In genomic region chr5:131974956-131975726, GRCh38 we compare ENCODE assay signal across 14 cellular contexts. TPM values are rescaled to one million over a fixed set of nuclear protein-coding genes. Genes with fewer than 3 reads are reported as not detected.
DNase-seq lines count a peak whose midpoint lies in the region; ATAC-seq and TF ChIP-seq lines count a peak whose summit lies in the region.
"Had no signal": no experiment of that assay in that cellular context is flagged by ENCODE, and none has a peak within 500 bp of the region (broad histone marks: within the 10 kb centered on the region; RNA-seq: fewer than 3 reads in every experiment).

No MANE protein-coding gene starts in this region.

- no peak for TF ChIP-seq CTCF in type B pancreatic cell (conservative IDR thresholded peaks at IDR 0.05)

- CTCF ChIA-PET in activated naive CD4-positive, alpha-beta T cell treated with anti-CD3 and anti-CD28 coated beads for 36 hours (lab: Charles Lee): no interaction called here

- peak; percentile 84 for ATAC-seq in left colon
- ATAC-seq in GM21423 (IDR thresholded peaks at IDR 0.05; ENCODE audit: unreplicated experiment): no peak

- no peaks in the 10 kb centered on the region for H3K27me3 Mint-ChIP-seq in activated naive CD4-positive, alpha-beta T cell treated with anti-CD3 and anti-CD28 coated beads for 36 hours (ENCODE audit: low read depth)
- H3K27me3 Mint-ChIP-seq in type B pancreatic cell: peaks cover 6% of the 10 kb centered on the region

- H3K4me1 Mint-ChIP-seq in activated naive CD4-positive, alpha-beta T cell treated with anti-CD3 and anti-CD28 coated beads for 36 hours (ENCODE audit: low read depth): peaks cover 46% of the 10 kb centered on the region
- no peaks in the 10 kb centered on the region for H3K4me1 Mint-ChIP-seq in type B pancreatic cell (ENCODE audit: unreplicated experiment)

- H3K27ac Mint-ChIP-seq in activated naive CD4-positive, alpha-beta T cell treated with anti-CD3 and anti-CD28 coated beads for 36 hours: peak overlapping the region; percentile 70
- H3K27ac Mint-ChIP-seq in type B pancreatic cell: no peak overlapping the region

- DNase-seq in activated effector memory CD4-positive, alpha-beta T cell treated with Interleukin-2 at 50 U/mL for 16 hours: peak; percentile 20
- DNase-seq in activated effector memory CD4-positive, alpha-beta T cell treated with anti-CD3 and anti-CD28 coated beads, Interleukin-2, amount 50 U/mL, for 16 hours: no peak
- DNase-seq in activated naive CD4-positive, alpha-beta T cell treated with anti-CD3 and anti-CD28 coated beads for 36 hours: peak; percentile 53
- DNase-seq in left colon (peak in 1 of 2 donors; percentile 20), type B pancreatic cell (ENCODE audit: extremely low spot score, unreplicated experiment) (peak; percentile 63), DMS 273 (lab: John Stamatoyannopoulos, UW; ENCODE audit: unreplicated experiment) (no peak), HT-29 (ENCODE audit: low spot score) (no peak)
- DNase-seq: cortex of kidney, NCI-H1930 had no signal

- no peaks in the 10 kb centered on the region for H3K36me3 Mint-ChIP-seq in activated naive CD4-positive, alpha-beta T cell treated with anti-CD3 and anti-CD28 coated beads for 36 hours (ENCODE audit: low read depth)
- no peaks in the 10 kb centered on the region for H3K36me3 Mint-ChIP-seq in type B pancreatic cell

- H3K4me3 Mint-ChIP-seq in activated naive CD4-positive, alpha-beta T cell treated with anti-CD3 and anti-CD28 coated beads for 36 hours: peak overlapping the region; percentile 49
- H3K4me3 Mint-ChIP-seq in type B pancreatic cell: no peak overlapping the region

- intact Hi-C loops in activated naive CD4-positive, alpha-beta T cell treated with anti-CD3 and anti-CD28 coated beads for 36 hours (cut with micrococcal nuclease): loop anchor here (1.0 kb wide), 1 partner anchor 178 kb away; the partner anchor contains the start of gene FNIP1
- intact Hi-C loops in left colon (cut with DNase I, micrococcal nuclease): no loop called here

- no peaks in the 10 kb centered on the region for H3K9me3 Mint-ChIP-seq in activated naive CD4-positive, alpha-beta T cell treated with anti-CD3 and anti-CD28 coated beads for 36 hours
- no peaks in the 10 kb centered on the region for H3K9me3 Mint-ChIP-seq in type B pancreatic cell

RNA-seq across cellular contexts. Expression of gene MEIKIN, which starts 29.7 kb away (rescaled TPM):
- 1 to 10 TPM; 1.4 to 1.9 TPM for total RNA-seq in activated naive CD4-positive, alpha-beta T cell treated with anti-CD3 and anti-CD28 coated beads for 36 hours
- not detected for total RNA-seq in left colon
- not detected in 2 replicates for total RNA-seq in type B pancreatic cell (ENCODE audit: low replicate concordance)
- total RNA-seq in HT-29 (2014; rRNA removed; shearing (Covaris generic)): not detected in 2 replicates
- total RNA-seq: adrenal gland, myocyte, SJSA1, urinary bladder had no signal

RNA-seq across cellular contexts. Expression of gene ACSL6, which starts 36.3 kb away (rescaled TPM):
- 1 to 10 TPM; 1.2 to 2.4 TPM for total RNA-seq in activated naive CD4-positive, alpha-beta T cell treated with anti-CD3 and anti-CD28 coated beads for 36 hours
- under 1 TPM; 0.58 to 0.59 TPM for total RNA-seq in left colon
- 0.97 and 2.8 TPM in 2 replicates for total RNA-seq in type B pancreatic cell (ENCODE audit: low replicate concordance)
- not detected in 2 replicates for total RNA-seq in HT-29 (2014; rRNA removed; shearing (Covaris generic))

Comparison
In these comparisons a context has a peak if more than half of its experiments do, and no peak if none do; other contexts are left out.
1. DNase-seq: peak in activated effector memory CD4-positive, alpha-beta T cell treated with Interleukin-2 at 50 U/mL for 16 hours (single experiment), activated naive CD4-positive, alpha-beta T cell treated with anti-CD3 and anti-CD28 coated beads for 36 hours (single experiment) and type B pancreatic cell (single experiment); none in activated effector memory CD4-positive, alpha-beta T cell treated with anti-CD3 and anti-CD28 coated beads, Interleukin-2, amount 50 U/mL, for 16 hours (single experiment), DMS 273 (single experiment) and HT-29 (single experiment).